In genomic region chr1:10644307-10645128, GRCh38 we compare ENCODE assay signal across 15 cellular contexts.
DNase-seq lines count a peak whose midpoint lies in the region; ATAC-seq and TF ChIP-seq lines count a peak whose summit lies in the region.
"Had no signal": no experiment of that assay in that cellular context is flagged by ENCODE, and none has a peak within 500 bp of the region (broad histone marks: within the 10 kb centered on the region; RNA-seq: fewer than 3 reads in every experiment).

No MANE protein-coding gene starts in this region.

- H3K79me2 ChIP-seq in osteoblast (ENCODE audit: insufficient read depth, low read length), result no peaks in the 10 kb centered on the region
- H3K79me2 ChIP-seq: hepatocyte had no signal

- CTCF ChIA-PET in HEK293 (lab: Yijun Ruan, JAX), result no interaction called here

- no peak for TF ChIP-seq CTCF in HEK293 (tag by site-specific recombination; IDR thresholded peaks at IDR 0.05)
- TF ChIP-seq CTCF in osteoblast (IDR thresholded peaks at IDR 0.05; ENCODE audit: extremely low read depth, low read depth, low read length), result no peak
- TF ChIP-seq CTCF in tibial artery (IDR thresholded peaks at IDR 0.05), result no peak

- no peak for ATAC-seq in GM18502 (IDR thresholded peaks at IDR 0.05; ENCODE audit: poor library complexity, unreplicated experiment)
- no peak for ATAC-seq in GM21515 (IDR thresholded peaks at IDR 0.05; ENCODE audit: unreplicated experiment)
- ATAC-seq: left lobe of liver had no signal

- DNase-seq in CD1c-positive myeloid dendritic cell (ENCODE audit: extremely low spot score), result peak; percentile 26
- DNase-seq in osteoblast (ENCODE audit: insufficient read length, low spot score, missing footprints), result peak; percentile 98
- DNase-seq in RPMI8226, result no peak
- no peak for DNase-seq in tibial artery
- DNase-seq: activated naive CD4-positive, alpha-beta T cell treated with anti-CD3 and anti-CD28 coated beads, Interleukin-2, amount 10 ng/mL, durations not matched to agents 7 days and 5 days; central memory CD4-positive, alpha-beta T cell; Karpas-422; naive B cell; NCI-H2029 treated with DMSO at 0.1 percent for 48 hours had no signal

- H3K36me3 ChIP-seq in HEK293 (ENCODE audit: control insufficient read depth in 2 of 2, insufficient read depth in 1 of 2, low read length in 2 of 2) (peaks cover 0 to 42% of the 10 kb centered on the region in 2 experiments; a peak in 1 of 3 replicates), osteoblast (ENCODE audit: insufficient read depth, low read length) (no peaks in the 10 kb centered on the region), tibial artery (peaks cover 23 to 93% (median 24%) of the 10 kb centered on the region in 3 donors)

- peaks cover 6% of the 10 kb centered on the region for H3K27me3 ChIP-seq in osteoblast (ENCODE audit: insufficient read depth, low read length)
- no peaks in the 10 kb centered on the region for H3K27me3 ChIP-seq in tibial artery
- H3K27me3 ChIP-seq: hepatocyte had no signal

- intact Hi-C loops in tibial artery (cut with DNase I; ENCODE audit: low total_unique reads), result no loop called here

- no peak overlapping the region for H3K4me3 ChIP-seq in HEK293 (ENCODE audit: low read depth, low read length)
- H3K4me3 ChIP-seq in osteoblast (ENCODE audit: insufficient read depth, low read length), result no peak overlapping the region
- no peak overlapping the region for H3K4me3 ChIP-seq in tibial artery
- H3K4me3 ChIP-seq: hepatocyte had no signal

- H2AFZ ChIP-seq in osteoblast (ENCODE audit: low read length), result no peak overlapping the region
- H2AFZ ChIP-seq: hepatocyte had no signal

- no peak overlapping the region for H3K4me2 ChIP-seq in osteoblast (ENCODE audit: insufficient read depth, low read length)
- H3K4me2 ChIP-seq: hepatocyte had no signal

- POLR2A ChIA-PET in HEK293 (lab: Yijun Ruan, JAX), result no interaction called here

- H4K20me1 ChIP-seq in osteoblast (ENCODE audit: insufficient read depth, low read length), result no peaks in the 10 kb centered on the region

- H3K4me1 ChIP-seq in HEK293 (ENCODE audit: control insufficient read depth, insufficient read depth, low read length) (no peaks in the 10 kb centered on the region), osteoblast (ENCODE audit: insufficient read depth, low read length) (peaks cover 5% of the 10 kb centered on the region), tibial artery (peaks cover 0 to 21% (median 14%) of the 10 kb centered on the region in 4 donors)

- H3K9me3 ChIP-seq in HEK293 (ENCODE audit: control insufficient read depth, insufficient read depth, low read depth, low read length) (no peaks in the 10 kb centered on the region), osteoblast (ENCODE audit: low read depth, low read length) (no peaks in the 10 kb centered on the region), tibial artery (no peaks in the 10 kb centered on the region)

- H3K27ac ChIP-seq in HEK293 (ENCODE audit: extremely low read depth, low read depth, low read length) (no peak overlapping the region), angular gyrus (ENCODE audit: low read depth, low read length) (peak overlapping the region; percentile 55), osteoblast (ENCODE audit: low read depth, low read length) (no peak overlapping the region), tibial artery (no peak overlapping the region)
- H3K27ac ChIP-seq: hepatocyte had no signal

TF ChIP-seq in HEK293, 187 proteins besides CTCF, POLR2A, EP300 and RAD21:
- TF ChIP-seq ZBTB48 (tag by site-specific recombination; IDR thresholded peaks at IDR 0.05) (no peak), ZNF184 (tag by site-specific recombination; IDR thresholded peaks at IDR 0.05) (no peak), KLF1 (tag by site-specific recombination; IDR thresholded peaks at IDR 0.05) (peak; percentile 43; the same call in 1 of the 2 replicates), REST (tag by site-specific recombination; IDR thresholded peaks at IDR 0.05) (no peak), ZFP41 (tag by site-specific recombination; IDR thresholded peaks at IDR 0.05; ENCODE audit: borderline replicate concordance) (no peak), ZFHX2 (tag by site-specific recombination; conservative IDR thresholded peaks at IDR 0.05) (peak; percentile 71), EGR2 (tag by site-specific recombination; IDR thresholded peaks at IDR 0.05; ENCODE audit: low read depth) (peak; percentile 49), ZFP3 (tag by site-specific recombination; IDR thresholded peaks at IDR 0.05; ENCODE audit: low read depth) (no peak), INSM2 (tag by site-specific recombination; IDR thresholded peaks at IDR 0.05) (no peak), ZNF133 (tag by site-specific recombination; IDR thresholded peaks at IDR 0.05) (no peak), ZNF544 (tag by site-specific recombination; IDR thresholded peaks at IDR 0.05) (no peak), ZXDB (tag by site-specific recombination; IDR thresholded peaks at IDR 0.05) (no peak), ZNF677 (tag by site-specific recombination; IDR thresholded peaks at IDR 0.05) (no peak)

Comparison
In these comparisons a context has a peak if more than half of its experiments do, and no peak if none do; other contexts are left out.
1. DNase-seq: peak in CD1c-positive myeloid dendritic cell (single experiment) and osteoblast (single experiment); none in RPMI8226 (single experiment) and tibial artery (0 of 2).